ENCODE assay signal across 18 cellular contexts in genomic region chr14:90611501-90611900, GRCh38.
DNase-seq lines count a peak whose midpoint lies in the region; ATAC-seq and TF ChIP-seq lines count a peak whose summit lies in the region.
"Had no signal": no experiment of that assay in that cellular context is flagged by ENCODE, and none has a peak within 500 bp of the region (broad histone marks: within the 10 kb centered on the region; RNA-seq: fewer than 3 reads in every experiment).

No MANE protein-coding gene starts in this region.

- DNase-seq in right cardiac atrium: no peak
- DNase-seq in left cardiac atrium: no peak
- no peak for DNase-seq in hepatocyte (ENCODE audit: low spot score)
- DNase-seq in prostate gland (ENCODE audit: low spot score): no peak
- no peak for DNase-seq in mesenchymal stem cell
- no peak for DNase-seq in foreskin melanocyte
- DNase-seq in activated CD4-positive, CD25-positive, alpha-beta regulatory T cell (lab: John Stamatoyannopoulos, UW): no peak
- DNase-seq: Caco-2, Karpas-422, MM.1S, NCI-H1105 treated with DMSO at 0.1 percent for 48 hours, NCI-H187 treated with DMSO at 0.1 percent for 48 hours, NCI-H510A, NCI-H82 had no signal

- no peak overlapping the region for H3K23ac ChIP-seq in mesenchymal stem cell (ENCODE audit: low read length in 2 of 2)

- H2BK12ac ChIP-seq in mesenchymal stem cell (ENCODE audit: low read length in 2 of 2): no peak overlapping the region

- no peak overlapping the region for H2BK120ac ChIP-seq in mesenchymal stem cell (ENCODE audit: low read depth, low read length)

- no peak for TF ChIP-seq POLR2A in prostate gland (IDR thresholded peaks at IDR 0.05)

- no peaks in the 10 kb centered on the region for H3K9me2 ChIP-seq in hepatocyte (replicated peaks; ENCODE audit: insufficient read depth)

- H3K36me3 ChIP-seq in hepatocyte (replicated peaks; ENCODE audit: insufficient read depth, low read depth) (no peaks in the 10 kb centered on the region), prostate gland (no peaks in the 10 kb centered on the region), mesenchymal stem cell (ENCODE audit: control insufficient read depth in 1 of 2, insufficient read depth in 2 of 2, low read depth in 1 of 2, low read length in 2 of 2) (peaks cover 6 to 29% of the 10 kb centered on the region in 2 experiments)

- H4K8ac ChIP-seq in mesenchymal stem cell (ENCODE audit: low read length): no peak overlapping the region

- no peak for ATAC-seq in right cardiac atrium
- no peak for ATAC-seq in left cardiac atrium
- ATAC-seq in HG02759 (IDR thresholded peaks at IDR 0.05; ENCODE audit: unreplicated experiment): no peak
- ATAC-seq: A549, HCT116, Panc1 had no signal

- H3K27ac ChIP-seq in right cardiac atrium (ENCODE audit: low read length) (peak overlapping the region; percentile 56), hepatocyte (peak overlapping the region; percentile 61), prostate gland (peak overlapping the region; percentile 0 to 13), mesenchymal stem cell (ENCODE audit: low read length, poor library complexity, severe bottlenecking) (no peak overlapping the region)
- H3K27ac ChIP-seq: A549 had no signal

- no peaks in the 10 kb centered on the region for H4K20me1 ChIP-seq in hepatocyte (ENCODE audit: insufficient read depth, poor library complexity, severe bottlenecking)

- intact Hi-C loops in right cardiac atrium (cut with DNase I): no loop called here
- intact Hi-C loops in left cardiac atrium (cut with DNase I): no loop called here
- intact Hi-C loops in prostate gland (cut with DNase I): no loop called here

- H4K91ac ChIP-seq in mesenchymal stem cell (ENCODE audit: low read length): no peak overlapping the region

- H3K18ac ChIP-seq in mesenchymal stem cell (ENCODE audit: low read depth in 1 of 2, low read length in 2 of 2): no peak overlapping the region

- no peak for TF ChIP-seq CTCF in hepatocyte (IDR thresholded peaks at IDR 0.05; ENCODE audit: poor library complexity)
- no peak for TF ChIP-seq CTCF in prostate gland (IDR thresholded peaks at IDR 0.05)

- H3K9ac ChIP-seq in mesenchymal stem cell (ENCODE audit: low read length): no peak overlapping the region

- WGBS in right cardiac atrium: 48% methylated on average over 7 of the region's 7 CpGs
- WGBS in hepatocyte (ENCODE audit: low lambda C conversion rate, missing lambda C conversion rate): 79% methylated on average over 7 of the region's 7 CpGs
- 23% methylated on average over 7 of the region's 7 CpGs for WGBS in prostate gland
- 100% methylated on average over 4 of the region's 7 CpGs for WGBS in mesenchymal stem cell

- H3K4ac ChIP-seq in mesenchymal stem cell (ENCODE audit: low read depth in 1 of 2, low read length in 2 of 2): no peak overlapping the region

- H3K4me2 ChIP-seq in hepatocyte (no peak overlapping the region), mesenchymal stem cell (ENCODE audit: low read length, poor library complexity, severe bottlenecking) (no peak overlapping the region)
- H3K4me2 ChIP-seq: A549 had no signal

- no peak overlapping the region for H2BK15ac ChIP-seq in mesenchymal stem cell (ENCODE audit: low read depth, poor library complexity, severe bottlenecking)

- H2BK5ac ChIP-seq in mesenchymal stem cell (ENCODE audit: low read depth, low read length, poor library complexity, severe bottlenecking): no peak overlapping the region

- H3K27me3 ChIP-seq in right cardiac atrium (ENCODE audit: control insufficient read depth, insufficient read depth) (no peaks in the 10 kb centered on the region), hepatocyte (no peaks in the 10 kb centered on the region), prostate gland (replicated peaks; ENCODE audit: insufficient read depth) (no peaks in the 10 kb centered on the region), mesenchymal stem cell (ENCODE audit: control insufficient read depth in 1 of 2, insufficient read depth in 1 of 2, low read length in 2 of 2) (no peaks in the 10 kb centered on the region)

- peaks cover 7% of the 10 kb centered on the region for H3K4me1 ChIP-seq in right cardiac atrium (ENCODE audit: control insufficient read depth, insufficient read depth, low read length)
- H3K4me1 ChIP-seq in hepatocyte (ENCODE audit: insufficient read depth): no peaks in the 10 kb centered on the region
- H3K4me1 ChIP-seq in prostate gland (replicated peaks): peaks cover 5% of the 10 kb centered on the region
- peaks cover 12% of the 10 kb centered on the region for H3K4me1 ChIP-seq in mesenchymal stem cell (ENCODE audit: control insufficient read depth, insufficient read depth, low read depth, low read length)
- H3K4me1 ChIP-seq: A549, Caco-2 had no signal

- H3K4me3 ChIP-seq in right cardiac atrium (ENCODE audit: low read length) (no peak overlapping the region), hepatocyte (no peak overlapping the region), prostate gland (no peak overlapping the region), mesenchymal stem cell (ENCODE audit: insufficient read depth in 1 of 2, low read depth in 1 of 2, low read length in 2 of 2) (no peak overlapping the region)
- H3K4me3 ChIP-seq: A549 had no signal

- no peaks in the 10 kb centered on the region for H3K79me1 ChIP-seq in mesenchymal stem cell (replicated peaks; ENCODE audit: low read length, poor library complexity, severe bottlenecking)

- no peaks in the 10 kb centered on the region for H3K9me3 ChIP-seq in right cardiac atrium (ENCODE audit: control insufficient read depth, low read length)
- H3K9me3 ChIP-seq in hepatocyte (ENCODE audit: low read depth): no peaks in the 10 kb centered on the region
- no peaks in the 10 kb centered on the region for H3K9me3 ChIP-seq in prostate gland
- H3K9me3 ChIP-seq in mesenchymal stem cell (ENCODE audit: control insufficient read depth, low read length): no peaks in the 10 kb centered on the region
- H3K9me3 ChIP-seq: A549, Caco-2 had no signal

- H2AFZ ChIP-seq in hepatocyte (no peak overlapping the region), mesenchymal stem cell (ENCODE audit: low read depth, low read length) (no peak overlapping the region)

- H3K79me2 ChIP-seq in hepatocyte: no peaks in the 10 kb centered on the region

- no peak overlapping the region for H3K14ac ChIP-seq in mesenchymal stem cell (ENCODE audit: low read length in 2 of 2)

- H2AK5ac ChIP-seq in mesenchymal stem cell (ENCODE audit: low read length, severe bottlenecking): no peak overlapping the region
